ENCODE assay signal across 8 cellular contexts in genomic region chr15:89400121-89400996, GRCh38.
A peak's percentile ranks its signal among the peaks of the same experiment; 100 is the strongest.
DNase-seq lines count a peak whose midpoint lies in the region; ATAC-seq and TF ChIP-seq lines count a peak whose summit lies in the region.

No MANE protein-coding gene starts in this region.

- H3K4me1 Mint-ChIP-seq in activated CD4-positive, alpha-beta memory T cell treated with anti-CD3 and anti-CD28 coated beads, Interleukin-2, amount 10 ng/mL, durations not matched to agents 7 days and 5 days: peaks cover 27% of the 10 kb centered on the region
- H3K4me1 Mint-ChIP-seq in nephron progenitor cell: no peaks in the 10 kb centered on the region

- peak; percentile 30 for DNase-seq in NCI-H345 (lab: John Stamatoyannopoulos, UW)
- DNase-seq in NCI-H345 treated with DMSO at 0.1 percent for 48 hours (lab: John Stamatoyannopoulos, UW; ENCODE audit: unreplicated experiment): no peak
- DNase-seq in activated CD4-positive, alpha-beta memory T cell treated with anti-CD3 and anti-CD28 coated beads, Interleukin-2, amount 10 ng/mL, durations not matched to agents 7 days and 5 days: no peak
- DNase-seq in nephron progenitor cell: peak; percentile 57
- no peak for DNase-seq in ACHN
- DNase-seq in effector CD8-positive, alpha-beta T cell (lab: John Stamatoyannopoulos, UW): no peak

- no peaks in the 10 kb centered on the region for H3K36me3 Mint-ChIP-seq in activated CD4-positive, alpha-beta memory T cell treated with anti-CD3 and anti-CD28 coated beads, Interleukin-2, amount 10 ng/mL, durations not matched to agents 7 days and 5 days (ENCODE audit: low read depth)
- H3K36me3 Mint-ChIP-seq in nephron progenitor cell (ENCODE audit: low read depth): no peaks in the 10 kb centered on the region

- H3K9me3 Mint-ChIP-seq in activated CD4-positive, alpha-beta memory T cell treated with anti-CD3 and anti-CD28 coated beads, Interleukin-2, amount 10 ng/mL, durations not matched to agents 7 days and 5 days: no peaks in the 10 kb centered on the region
- no peaks in the 10 kb centered on the region for H3K9me3 Mint-ChIP-seq in nephron progenitor cell

- ATAC-seq in HG03135 (IDR thresholded peaks at IDR 0.05; ENCODE audit: unreplicated experiment): peak; percentile 22
- no peak for ATAC-seq in GM18520 (IDR thresholded peaks at IDR 0.05; ENCODE audit: unreplicated experiment)

- peaks cover 80% of the 10 kb centered on the region for H3K27me3 Mint-ChIP-seq in activated CD4-positive, alpha-beta memory T cell treated with anti-CD3 and anti-CD28 coated beads, Interleukin-2, amount 10 ng/mL, durations not matched to agents 7 days and 5 days
- peaks cover 99% of the 10 kb centered on the region for H3K27me3 Mint-ChIP-seq in nephron progenitor cell (ENCODE audit: low read depth, poor library complexity)

- CTCF ChIA-PET in activated CD4-positive, alpha-beta memory T cell treated with anti-CD3 and anti-CD28 coated beads, Interleukin-2, amount 10 ng/mL, durations not matched to agents 7 days and 5 days (lab: Charles Lee): interaction anchor here (0.8 to 6.2 kb wide), 6 partner anchors 13 to 42 kb away, joined by 3 to 51 read pairs (median 4); no protein-coding TSS in a partner anchor

- POLR2A ChIA-PET in activated CD4-positive, alpha-beta memory T cell treated with anti-CD3 and anti-CD28 coated beads, Interleukin-2, amount 10 ng/mL, durations not matched to agents 7 days and 5 days (lab: Charles Lee): interaction anchor here (1.0 kb wide), 1 partner anchor 28 kb away, joined by 3 read pairs; no protein-coding TSS in a partner anchor

- H3K4me3 Mint-ChIP-seq in activated CD4-positive, alpha-beta memory T cell treated with anti-CD3 and anti-CD28 coated beads, Interleukin-2, amount 10 ng/mL, durations not matched to agents 7 days and 5 days: peak overlapping the region; percentile 69
- peak overlapping the region; percentile 49 for H3K4me3 Mint-ChIP-seq in nephron progenitor cell

- in situ Hi-C loops in ACHN (cut with HindIII; ENCODE audit: low pct_ligation_motif_present, low pct_unique_long_range_greater_than_20kb, low sequenced_read_pairs): no loop called here

- TF ChIP-seq CTCF in nephron progenitor cell (IDR thresholded peaks at IDR 0.05): no peak

- no peak overlapping the region for H3K27ac Mint-ChIP-seq in activated CD4-positive, alpha-beta memory T cell treated with anti-CD3 and anti-CD28 coated beads, Interleukin-2, amount 10 ng/mL, durations not matched to agents 7 days and 5 days
- H3K27ac Mint-ChIP-seq in nephron progenitor cell: no peak overlapping the region

Comparison
In these comparisons a context has a peak if more than half of its experiments do, and no peak if none do; other contexts are left out.
1. DNase-seq: peak in NCI-H345 (single experiment) and nephron progenitor cell (single experiment); none in NCI-H345 treated with DMSO at 0.1 percent for 48 hours (single experiment), activated CD4-positive, alpha-beta memory T cell treated with anti-CD3 and anti-CD28 coated beads, Interleukin-2, amount 10 ng/mL, durations not matched to agents 7 days and 5 days (single experiment), ACHN (single experiment) and effector CD8-positive, alpha-beta T cell (single experiment).